ENCODE assay signal across 1 cellular context in genomic region chr20:31505903-31506302, GRCh38.
TF ChIP-seq lines count a peak whose summit lies in the region.

No MANE protein-coding gene starts in this region.

TF ChIP-seq in K562, 482 proteins besides CTCF, POLR2A, EP300 and RAD21 (continued from another document):
- TF ChIP-seq CCNT2 (IDR thresholded peaks at IDR 0.05; ENCODE audit: borderline replicate concordance, extremely low read depth, insufficient read length, low read depth, low read length) (no peak), RHOXF2B (CRISPR knock-in tag; conservative IDR thresholded peaks at IDR 0.05) (no peak), MEF2A (IDR thresholded peaks at IDR 0.05; ENCODE audit: control insufficient read depth, low read depth, low read length) (no peak), SREBF2 (CRISPR knock-in tag; IDR thresholded peaks at IDR 0.05) (no peak), POLR2AphosphoS5 (IDR thresholded peaks at IDR 0.05; ENCODE audit: control insufficient read depth, insufficient read depth, low read depth, low read length) (no peak), SAP30 (IDR thresholded peaks at IDR 0.05; ENCODE audit: borderline replicate concordance, insufficient read depth, low read depth, low read length, poor library complexity, severe bottlenecking) (no peak), KLF6 (CRISPR knock-in tag; IDR thresholded peaks at IDR 0.05; ENCODE audit: borderline replicate concordance) (peak; percentile 62; the same call in 1 of the 2 replicates), NFIX (CRISPR knock-in tag; IDR thresholded peaks at IDR 0.05; ENCODE audit: low read depth) (no peak), SFPQ (IDR thresholded peaks at IDR 0.05; ENCODE audit: low read depth, low read length) (no peak), ZKSCAN1 (IDR thresholded peaks at IDR 0.05; ENCODE audit: low read depth, low read length) (no peak), RREB1 (CRISPR knock-in tag; IDR thresholded peaks at IDR 0.05) (no peak), GTF2A2 (tag; IDR thresholded peaks at IDR 0.05) (no peak), SIRT6 (IDR thresholded peaks at IDR 0.05; ENCODE audit: low read depth, low read length) (no peak), ZNF175 (CRISPR knock-in tag; IDR thresholded peaks at IDR 0.05; ENCODE audit: low read depth) (peak; percentile 73; the same call in 1 of the 2 replicates), MTF1 (CRISPR knock-in tag; IDR thresholded peaks at IDR 0.05; ENCODE audit: borderline replicate concordance) (no peak), TFAP4 (CRISPR knock-in tag; IDR thresholded peaks at IDR 0.05; ENCODE audit: borderline replicate concordance) (no peak), ZFP91 (CRISPR knock-in tag; IDR thresholded peaks at IDR 0.05) (no peak), HDGF (IDR thresholded peaks at IDR 0.05) (no peak), ZFX (CRISPR knock-in tag; IDR thresholded peaks at IDR 0.05) (no peak), PTTG1 (tag; IDR thresholded peaks at IDR 0.05; ENCODE audit: low read depth) (peak; percentile 69), DDX20 (tag; IDR thresholded peaks at IDR 0.05; ENCODE audit: low read depth) (peak; percentile 44; the same call in 1 of the 2 replicates), ZNF77 (CRISPR knock-in tag; IDR thresholded peaks at IDR 0.05) (no peak), RBM39 (optimal IDR thresholded peaks at IDR 0.05; ENCODE audit: low read depth, low read length) (no peak), THRB (CRISPR knock-in tag; conservative IDR thresholded peaks at IDR 0.05) (no peak)
